In genomic region chr7:138065827-138066226, GRCh38 we compare ENCODE assay signal across 1 cellular context.
TF ChIP-seq lines count a peak whose summit lies in the region.

No MANE protein-coding gene starts in this region.

TF ChIP-seq in HepG2, 621 proteins besides CTCF, POLR2A, EP300 and RAD21 (continued from another document and continues in another):
- no peak for TF ChIP-seq GMEB1 (CRISPR knock-in tag; IDR thresholded peaks at IDR 0.05; ENCODE audit: borderline replicate concordance)
- no peak for TF ChIP-seq NFATC3 (CRISPR knock-in tag; IDR thresholded peaks at IDR 0.05)
- TF ChIP-seq ZNF549 (CRISPR knock-in tag; IDR thresholded peaks at IDR 0.05): no peak
- TF ChIP-seq ZNF12 (CRISPR knock-in tag; IDR thresholded peaks at IDR 0.05): no peak
- no peak for TF ChIP-seq ZBTB20 (CRISPR knock-in tag; IDR thresholded peaks at IDR 0.05; ENCODE audit: borderline replicate concordance, low read depth)
- TF ChIP-seq, protein P1, sequence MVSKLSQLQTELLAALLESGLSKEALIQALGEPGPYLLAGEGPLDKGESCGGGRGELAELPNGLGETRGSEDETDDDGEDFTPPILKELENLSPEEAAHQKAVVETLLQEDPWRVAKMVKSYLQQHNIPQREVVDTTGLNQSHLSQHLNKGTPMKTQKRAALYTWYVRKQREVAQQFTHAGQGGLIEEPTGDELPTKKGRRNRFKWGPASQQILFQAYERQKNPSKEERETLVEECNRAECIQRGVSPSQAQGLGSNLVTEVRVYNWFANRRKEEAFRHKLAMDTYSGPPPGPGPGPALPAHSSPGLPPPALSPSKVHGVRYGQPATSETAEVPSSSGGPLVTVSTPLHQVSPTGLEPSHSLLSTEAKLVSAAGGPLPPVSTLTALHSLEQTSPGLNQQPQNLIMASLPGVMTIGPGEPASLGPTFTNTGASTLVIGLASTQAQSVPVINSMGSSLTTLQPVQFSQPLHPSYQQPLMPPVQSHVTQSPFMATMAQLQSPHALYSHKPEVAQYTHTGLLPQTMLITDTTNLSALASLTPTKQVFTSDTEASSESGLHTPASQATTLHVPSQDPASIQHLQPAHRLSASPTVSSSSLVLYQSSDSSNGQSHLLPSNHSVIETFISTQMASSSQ (IDR thresholded peaks at IDR 0.05; ENCODE audit: low read depth): peak; percentile 62; the same call in 1 of the 2 replicates
- TF ChIP-seq, protein P1 (CRISPR knock-in tag; IDR thresholded peaks at IDR 0.05; ENCODE audit: borderline replicate concordance): peak; percentile 25; the same call in 1 of the 2 replicates
- TF ChIP-seq HNRNPL (IDR thresholded peaks at IDR 0.05; ENCODE audit: low read depth, low read length): no peak
- TF ChIP-seq FOXM1 (CRISPR knock-in tag; IDR thresholded peaks at IDR 0.05): no peak
- TF ChIP-seq, protein P2, sequence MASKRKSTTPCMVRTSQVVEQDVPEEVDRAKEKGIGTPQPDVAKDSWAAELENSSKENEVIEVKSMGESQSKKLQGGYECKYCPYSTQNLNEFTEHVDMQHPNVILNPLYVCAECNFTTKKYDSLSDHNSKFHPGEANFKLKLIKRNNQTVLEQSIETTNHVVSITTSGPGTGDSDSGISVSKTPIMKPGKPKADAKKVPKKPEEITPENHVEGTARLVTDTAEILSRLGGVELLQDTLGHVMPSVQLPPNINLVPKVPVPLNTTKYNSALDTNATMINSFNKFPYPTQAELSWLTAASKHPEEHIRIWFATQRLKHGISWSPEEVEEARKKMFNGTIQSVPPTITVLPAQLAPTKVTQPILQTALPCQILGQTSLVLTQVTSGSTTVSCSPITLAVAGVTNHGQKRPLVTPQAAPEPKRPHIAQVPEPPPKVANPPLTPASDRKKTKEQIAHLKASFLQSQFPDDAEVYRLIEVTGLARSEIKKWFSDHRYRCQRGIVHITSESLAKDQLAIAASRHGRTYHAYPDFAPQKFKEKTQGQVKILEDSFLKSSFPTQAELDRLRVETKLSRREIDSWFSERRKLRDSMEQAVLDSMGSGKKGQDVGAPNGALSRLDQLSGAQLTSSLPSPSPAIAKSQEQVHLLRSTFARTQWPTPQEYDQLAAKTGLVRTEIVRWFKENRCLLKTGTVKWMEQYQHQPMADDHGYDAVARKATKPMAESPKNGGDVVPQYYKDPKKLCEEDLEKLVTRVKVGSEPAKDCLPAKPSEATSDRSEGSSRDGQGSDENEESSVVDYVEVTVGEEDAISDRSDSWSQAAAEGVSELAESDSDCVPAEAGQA (IDR thresholded peaks at IDR 0.05; ENCODE audit: low read depth): no peak
- TF ChIP-seq, protein P2 (CRISPR knock-in tag; IDR thresholded peaks at IDR 0.05; ENCODE audit: borderline replicate concordance): no peak
- TF ChIP-seq ZNF577 (CRISPR knock-in tag; IDR thresholded peaks at IDR 0.05; ENCODE audit: borderline replicate concordance, low read depth): no peak
- TF ChIP-seq, protein P3, sequence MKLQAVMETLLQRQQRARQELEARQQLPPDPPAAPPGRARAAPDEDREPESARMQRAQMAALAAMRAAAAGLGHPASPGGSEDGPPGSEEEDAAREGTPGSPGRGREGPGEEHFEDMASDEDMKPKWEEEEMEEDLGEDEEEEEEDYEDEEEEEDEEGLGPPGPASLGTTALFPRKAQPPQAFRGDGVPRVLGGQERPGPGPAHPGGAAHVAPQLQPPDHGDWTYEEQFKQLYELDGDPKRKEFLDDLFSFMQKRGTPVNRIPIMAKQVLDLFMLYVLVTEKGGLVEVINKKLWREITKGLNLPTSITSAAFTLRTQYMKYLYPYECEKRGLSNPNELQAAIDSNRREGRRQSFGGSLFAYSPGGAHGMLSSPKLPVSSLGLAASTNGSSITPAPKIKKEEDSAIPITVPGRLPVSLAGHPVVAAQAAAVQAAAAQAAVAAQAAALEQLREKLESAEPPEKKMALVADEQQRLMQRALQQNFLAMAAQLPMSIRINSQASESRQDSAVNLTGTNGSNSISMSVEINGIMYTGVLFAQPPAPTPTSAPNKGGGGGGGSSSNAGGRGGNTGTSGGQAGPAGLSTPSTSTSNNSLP (IDR thresholded peaks at IDR 0.05; ENCODE audit: low read depth, low read length): peak; percentile 66; the same call in 1 of the 2 replicates
- TF ChIP-seq FOXA1 (IDR thresholded peaks at IDR 0.05): no peak
- TF ChIP-seq FOXA1 (CRISPR knock-in tag; IDR thresholded peaks at IDR 0.05): peak; percentile 71
- no peak for TF ChIP-seq ZNF253 (CRISPR knock-in tag; IDR thresholded peaks at IDR 0.05; ENCODE audit: borderline replicate concordance)
- peak; percentile 86 for TF ChIP-seq ZNF652 (CRISPR knock-in tag; IDR thresholded peaks at IDR 0.05; ENCODE audit: borderline replicate concordance, low read depth)
- TF ChIP-seq REST (IDR thresholded peaks at IDR 0.05; ENCODE audit: borderline replicate concordance in 1 of 2, low read depth in 1 of 2, low read length in 2 of 2): no peak
- no peak for TF ChIP-seq ZBTB26 (CRISPR knock-in tag; IDR thresholded peaks at IDR 0.05; ENCODE audit: borderline replicate concordance)
- TF ChIP-seq FOXP1 (IDR thresholded peaks at IDR 0.05): no peak
- peak; percentile 73; the same call in 1 of the 2 replicates for TF ChIP-seq FOXP1 (CRISPR knock-in tag; IDR thresholded peaks at IDR 0.05)
- no peak for TF ChIP-seq ZNF615 (CRISPR knock-in tag; IDR thresholded peaks at IDR 0.05; ENCODE audit: borderline replicate concordance)
- TF ChIP-seq MIER2 (CRISPR knock-in tag; IDR thresholded peaks at IDR 0.05): no peak
- TF ChIP-seq PHF21A (CRISPR knock-in tag; IDR thresholded peaks at IDR 0.05): 0 out of 2 replicates have a peak, but pooled peaks have one; percentile 36
- TF ChIP-seq JDP2 (CRISPR knock-in tag; IDR thresholded peaks at IDR 0.05; ENCODE audit: borderline replicate concordance): no peak
- TF ChIP-seq ZBTB43 (CRISPR knock-in tag; conservative IDR thresholded peaks at IDR 0.05): no peak
- TF ChIP-seq HNF4A (CRISPR knock-in tag; IDR thresholded peaks at IDR 0.05): peak; percentile 84
- TF ChIP-seq, protein P4, sequence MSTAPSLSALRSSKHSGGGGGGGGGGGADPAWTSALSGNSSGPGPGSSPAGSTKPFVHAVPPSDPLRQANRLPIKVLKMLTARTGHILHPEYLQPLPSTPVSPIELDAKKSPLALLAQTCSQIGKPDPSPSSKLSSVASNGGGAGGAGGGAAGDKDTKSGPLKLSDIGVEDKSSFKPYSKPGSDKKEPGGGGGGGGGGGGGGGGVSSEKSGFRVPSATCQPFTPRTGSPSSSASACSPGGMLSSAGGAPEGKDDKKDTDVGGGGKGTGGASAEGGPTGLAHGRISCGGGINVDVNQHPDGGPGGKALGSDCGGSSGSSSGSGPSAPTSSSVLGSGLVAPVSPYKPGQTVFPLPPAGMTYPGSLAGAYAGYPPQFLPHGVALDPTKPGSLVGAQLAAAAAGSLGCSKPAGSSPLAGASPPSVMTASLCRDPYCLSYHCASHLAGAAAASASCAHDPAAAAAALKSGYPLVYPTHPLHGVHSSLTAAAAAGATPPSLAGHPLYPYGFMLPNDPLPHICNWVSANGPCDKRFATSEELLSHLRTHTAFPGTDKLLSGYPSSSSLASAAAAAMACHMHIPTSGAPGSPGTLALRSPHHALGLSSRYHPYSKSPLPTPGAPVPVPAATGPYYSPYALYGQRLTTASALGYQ (CRISPR knock-in tag; IDR thresholded peaks at IDR 0.05): 0 out of 2 replicates have a peak, but pooled peaks have one; percentile 34
- no peak for TF ChIP-seq NFYB (CRISPR knock-in tag; IDR thresholded peaks at IDR 0.05)
- no peak for TF ChIP-seq ATF1 (CRISPR knock-in tag; IDR thresholded peaks at IDR 0.05)
